Comparison of ENCODE assay signal across 11 cellular contexts in the genomic region with DNA sequence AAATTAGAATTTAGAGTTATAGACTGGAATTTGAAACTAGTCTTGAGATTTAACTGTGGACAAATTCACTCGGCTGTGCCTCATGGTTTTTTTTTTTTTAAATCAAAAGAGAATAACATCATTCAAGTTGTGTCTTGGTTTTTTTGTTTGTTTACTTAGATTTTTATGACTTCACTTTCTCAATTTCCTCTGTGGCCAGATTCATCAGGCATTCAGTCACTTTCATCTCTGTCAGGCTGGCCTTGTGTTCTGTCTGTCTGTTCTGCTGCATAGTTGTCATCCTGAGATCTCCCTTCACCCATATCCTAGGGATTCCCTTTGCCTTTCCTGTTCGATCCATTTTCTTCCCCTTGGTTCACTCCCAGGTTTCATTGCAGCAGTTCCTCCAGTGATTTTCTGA. TPM values are rescaled to one million over a fixed set of nuclear protein-coding genes. Genes with fewer than 3 reads are reported as not detected.
DNase-seq lines count a peak whose midpoint lies in the region; ATAC-seq and TF ChIP-seq lines count a peak whose summit lies in the region.
"Had no signal": no experiment of that assay in that cellular context is flagged by ENCODE, and none has a peak within 500 bp of the region (broad histone marks: within the 10 kb centered on the region; RNA-seq: fewer than 3 reads in every experiment).

No MANE protein-coding gene starts in this region.

- peak overlapping the region; percentile 63 for H3K27ac Mint-ChIP-seq in activated naive CD4-positive, alpha-beta T cell treated with anti-CD3 and anti-CD28 coated beads, Interleukin-2, amount 50 U/mL, for 24 hours
- peak overlapping the region; percentile 33 to 44 for H3K27ac Mint-ChIP-seq in T-cell
- H3K27ac Mint-ChIP-seq: stimulated activated memory B cell treated with anti-CD40 and anti-IgM and Interleukin-4, amounts not matched to agents 10 μg/mL and 1 μg/mL and 100 μg/mL, for 72 hours had no signal

- no peak overlapping the region for H3K27ac ChIP-seq in fibroblast of lung (ENCODE audit: insufficient read depth, low read length)
- H3K27ac ChIP-seq in temporal lobe (ENCODE audit: low read depth, low read length): peak overlapping the region; percentile 4

- H3K4me1 Mint-ChIP-seq in activated naive CD4-positive, alpha-beta T cell treated with anti-CD3 and anti-CD28 coated beads, Interleukin-2, amount 50 U/mL, for 24 hours: peaks cover 76% of the 10 kb centered on the region
- peaks cover 67 to 82% (median 79%) of the 10 kb centered on the region in 3 donors for H3K4me1 Mint-ChIP-seq in T-cell

- H4K20me1 ChIP-seq in fibroblast of lung (ENCODE audit: control insufficient read depth, extremely low read depth, insufficient read depth, low read length): peaks cover 13% of the 10 kb centered on the region

- no peaks in the 10 kb centered on the region for H3K36me3 ChIP-seq in fibroblast of lung (ENCODE audit: control insufficient read depth, insufficient read depth, low read length)

- POLR2A ChIA-PET in T-cell (lab: Charles Lee): no interaction called here

- H3K4me3 Mint-ChIP-seq in activated naive CD4-positive, alpha-beta T cell treated with anti-CD3 and anti-CD28 coated beads, Interleukin-2, amount 50 U/mL, for 24 hours: peak overlapping the region; percentile 81
- peak overlapping the region; percentile 43 to 59 (median 53) for H3K4me3 Mint-ChIP-seq in T-cell
- H3K4me3 Mint-ChIP-seq: stimulated activated memory B cell treated with anti-CD40 and anti-IgM and Interleukin-4, amounts not matched to agents 10 μg/mL and 1 μg/mL and 100 μg/mL, for 72 hours had no signal

- H3K79me2 ChIP-seq in fibroblast of lung (ENCODE audit: control insufficient read depth, insufficient read depth, low read length): peaks cover 96% of the 10 kb centered on the region

- no peak overlapping the region for H3K4me3 ChIP-seq in fibroblast of lung (replicated peaks in 1 of 4; ENCODE audit: control extremely low read depth in 1 of 4, insufficient read depth in 1 of 4, low read depth in 3 of 4, low read length in 4 of 4)

- ATAC-seq in T-cell (replicated peaks in 1 of 4): peak in 3 of 4 experiments; percentile 28 to 56 (median 54)
- no peak for ATAC-seq in HG03342 (IDR thresholded peaks at IDR 0.05; ENCODE audit: unreplicated experiment)
- no peak for ATAC-seq in HG02840 (IDR thresholded peaks at IDR 0.05; ENCODE audit: low FRiP score, unreplicated experiment)
- ATAC-seq: stimulated activated memory B cell treated with anti-CD40 and anti-IgM and Interleukin-4, amounts not matched to agents 10 μg/mL and 1 μg/mL and 100 μg/mL, for 72 hours had no signal

- CTCF ChIA-PET in T-cell (lab: Charles Lee): no interaction called here

- H3K27me3 ChIP-seq in fibroblast of lung (ENCODE audit: control insufficient read depth, insufficient read depth, low read length): no peaks in the 10 kb centered on the region

- H3K9ac ChIP-seq in fibroblast of lung (ENCODE audit: insufficient read depth, low read length): no peak overlapping the region

- no peaks in the 10 kb centered on the region for H3K9me3 ChIP-seq in fibroblast of lung (ENCODE audit: control insufficient read depth, insufficient read depth, low read depth, low read length)

- H3K4me2 ChIP-seq in fibroblast of lung (ENCODE audit: extremely low read depth, insufficient read depth, low read length): peak overlapping the region; percentile 68

- no peak overlapping the region for H2AFZ ChIP-seq in fibroblast of lung (ENCODE audit: low read length)

- no peaks in the 10 kb centered on the region for H3K36me3 Mint-ChIP-seq in activated naive CD4-positive, alpha-beta T cell treated with anti-CD3 and anti-CD28 coated beads, Interleukin-2, amount 50 U/mL, for 24 hours
- H3K36me3 Mint-ChIP-seq in T-cell: peaks cover 6% of the 10 kb centered on the region

- no peak for DNase-seq in activated naive CD4-positive, alpha-beta T cell treated with Interleukin-2 at 50 U/mL for 16 hours
- DNase-seq in T-cell (no peak), fibroblast of lung (ENCODE audit: low read depth in 2 of 2) (peak in 1 of 2 donors; percentile 27), NCI-H187 treated with DMSO at 0.1 percent for 48 hours (lab: John Stamatoyannopoulos, UW) (no peak)
- DNase-seq: NCI-H82; stimulated activated CD4-positive, alpha-beta T cell treated with anti-CD3 and anti-CD28 coated beads, Interleukin-12 subunit alpha, Interleukin-12 subunit beta, amount 100 ng/mL, for 4 hours had no signal

- TF ChIP-seq CTCF in fibroblast of lung (conservative IDR thresholded peaks at IDR 0.05 in 1 of 2, IDR thresholded peaks at IDR 0.05 in 1 of 2; ENCODE audit: low read depth in 1 of 2, low read length in 2 of 2): no peak

- H3K27me3 Mint-ChIP-seq in activated naive CD4-positive, alpha-beta T cell treated with anti-CD3 and anti-CD28 coated beads, Interleukin-2, amount 50 U/mL, for 24 hours: no peaks in the 10 kb centered on the region
- H3K27me3 Mint-ChIP-seq in T-cell: no peaks in the 10 kb centered on the region
- H3K27me3 Mint-ChIP-seq: stimulated activated memory B cell treated with anti-CD40 and anti-IgM and Interleukin-4, amounts not matched to agents 10 μg/mL and 1 μg/mL and 100 μg/mL, for 72 hours had no signal

- peaks cover 12% of the 10 kb centered on the region for H3K4me1 ChIP-seq in fibroblast of lung (ENCODE audit: control insufficient read depth, extremely low read depth, insufficient read depth, low read length)

- H3K9me3 Mint-ChIP-seq in activated naive CD4-positive, alpha-beta T cell treated with anti-CD3 and anti-CD28 coated beads, Interleukin-2, amount 50 U/mL, for 24 hours: no peaks in the 10 kb centered on the region
- no peaks in the 10 kb centered on the region for H3K9me3 Mint-ChIP-seq in T-cell
- H3K9me3 Mint-ChIP-seq: stimulated activated memory B cell treated with anti-CD40 and anti-IgM and Interleukin-4, amounts not matched to agents 10 μg/mL and 1 μg/mL and 100 μg/mL, for 72 hours had no signal

RNA-seq across cellular contexts. Expression of a gene that starts 10.0 kb away (rescaled TPM):
- 100 to 1,000 TPM in 4 of 5 donors, 10 to 100 TPM in 1; 94.7 to 128 (median 107) TPM for total RNA-seq in T-cell
- 93.7 and 119 TPM in 2 replicates for total RNA-seq in fibroblast of lung
- 76.0 and 76.7 TPM in 2 replicates for polyA plus RNA-seq in fibroblast of lung
- 54.7 and 58.7 TPM in 2 replicates for polyA plus RNA-seq in fibroblast of lung (2012)
- polyA minus RNA-seq in fibroblast of lung (ENCODE audit: low replicate concordance): 42.1 and 43.5 TPM in 2 replicates
- total RNA-seq in temporal lobe: 94.7 TPM

Comparison
In these comparisons a context has a peak if more than half of its experiments do, and no peak if none do; other contexts are left out.
1. ATAC-seq: peak in T-cell (3 of 4); none in HG03342 (single experiment) and HG02840 (single experiment).